7 cellular contexts compared by ENCODE assay signal in genomic region chr19:11091343-11092153, GRCh38. TPM values are rescaled to one million over a fixed set of nuclear protein-coding genes. Genes with fewer than 3 reads are reported as not detected.
DNase-seq lines count a peak whose midpoint lies in the region; TF ChIP-seq lines count a peak whose summit lies in the region.

No MANE protein-coding gene starts in this region.

- POLR2A ChIA-PET in HEK293 (lab: Yijun Ruan, JAX) = interaction anchor here (0.5 to 1.4 kb wide), 3 partner anchors 31 to 56 kb away, joined by 4 to 5 read pairs (median 4); no protein-coding TSS in a partner anchor

- H3K27ac ChIP-seq in HEK293 (ENCODE audit: extremely low read depth, low read depth, low read length) (peak overlapping the region; percentile 92), adipose tissue (ENCODE audit: low read depth, low read length) (peak overlapping the region; percentile 98), left ventricle myocardium inferior (replicated peaks) (peak overlapping the region; percentile 95), rectal smooth muscle tissue (ENCODE audit: low read depth, low read length) (peak overlapping the region; percentile 95)

- CTCF ChIA-PET in HEK293 (lab: Yijun Ruan, JAX) = interaction anchor here (0.6 to 1.5 kb wide), 7 partner anchors 22 to 344 kb away, joined by 3 to 7 read pairs (median 4); partner anchors contain the start of gene PRKCSH

- in situ Hi-C loops in SK-MEL-5 (cut with HindIII; ENCODE audit: low pct_unique_long_range_greater_than_20kb, low sequenced_read_pairs) = no loop called here

- TF ChIP-seq CTCF in HEK293 (tag by site-specific recombination; IDR thresholded peaks at IDR 0.05) (no peak), left ventricle myocardium inferior (IDR thresholded peaks at IDR 0.05; ENCODE audit: borderline replicate concordance) (no peak)

- intact Hi-C loops in left ventricle myocardium inferior (cut with micrococcal nuclease) = no loop called here

- H3K4me3 ChIP-seq in HEK293 (ENCODE audit: low read depth, low read length) = no peak overlapping the region; the same call in 1 of the 2 replicates
- peak overlapping the region; percentile 74 for H3K4me3 ChIP-seq in left ventricle myocardium inferior
- peak overlapping the region; percentile 92 for H3K4me3 ChIP-seq in rectal smooth muscle tissue (ENCODE audit: low read length)

- H3K9ac ChIP-seq in rectal smooth muscle tissue (ENCODE audit: low read length) = peak overlapping the region; percentile 57

- H3K9me3 ChIP-seq in HEK293 (ENCODE audit: control insufficient read depth, insufficient read depth, low read depth, low read length) (no peaks in the 10 kb centered on the region), left ventricle myocardium inferior (replicated peaks) (no peaks in the 10 kb centered on the region)

- peaks cover 10% of the 10 kb centered on the region; the same call in 1 of the 2 replicates for H3K4me1 ChIP-seq in HEK293 (ENCODE audit: control insufficient read depth, insufficient read depth, low read length)
- H3K4me1 ChIP-seq in left ventricle myocardium inferior = peaks cover 84% of the 10 kb centered on the region
- H3K4me1 ChIP-seq in rectal smooth muscle tissue (ENCODE audit: control insufficient read depth, insufficient read depth, low read length) = peaks cover 11% of the 10 kb centered on the region

- DNase-seq in SK-MEL-5 (ENCODE audit: low read depth, low spot score) (peak; percentile 91), left ventricle myocardium inferior (no peak), NCI-H2081 treated with DMSO at 0.1 percent for 48 hours (lab: John Stamatoyannopoulos, UW) (no peak), NCI-H345 treated with DMSO at 0.1 percent for 48 hours (lab: John Stamatoyannopoulos, UW; ENCODE audit: unreplicated experiment) (no peak)

- H3K36me3 ChIP-seq in HEK293 (ENCODE audit: control insufficient read depth in 2 of 2, insufficient read depth in 1 of 2, low read length in 2 of 2) (peaks cover 0 to 4% of the 10 kb centered on the region in 2 experiments; a peak in 1 of 3 replicates), left ventricle myocardium inferior (peaks cover 4% of the 10 kb centered on the region), rectal smooth muscle tissue (ENCODE audit: control insufficient read depth, insufficient read depth, low read length) (no peaks in the 10 kb centered on the region)

- WGBS in adipose tissue, 3 donors = 21 to 43% (median 23%) methylated on average over 15 of the region's 15 CpGs

- no peaks in the 10 kb centered on the region for H3K27me3 ChIP-seq in left ventricle myocardium inferior (ENCODE audit: low read depth)
- no peaks in the 10 kb centered on the region for H3K27me3 ChIP-seq in rectal smooth muscle tissue (ENCODE audit: control insufficient read depth, insufficient read depth, low read length)

TF ChIP-seq in HEK293, 187 proteins besides CTCF, POLR2A, EP300 and RAD21 (continues in another document):
- TF ChIP-seq ZNF76 (tag by site-specific recombination; IDR thresholded peaks at IDR 0.05; ENCODE audit: borderline replicate concordance, low read depth) (peak; percentile 42; the same call in 1 of the 2 replicates), PRDM1 (tag by site-specific recombination; IDR thresholded peaks at IDR 0.05) (peak; percentile 74), MYNN (tag by site-specific recombination; IDR thresholded peaks at IDR 0.05; ENCODE audit: borderline replicate concordance) (no peak), TSHZ1 (tag by site-specific recombination; IDR thresholded peaks at IDR 0.05; ENCODE audit: borderline replicate concordance) (no peak), WT1 (tag by site-specific recombination; IDR thresholded peaks at IDR 0.05) (peak; percentile 88), ZNF114 (tag by site-specific recombination; IDR thresholded peaks at IDR 0.05) (no peak), ZNF449 (tag by site-specific recombination; IDR thresholded peaks at IDR 0.05) (no peak; the same call in 1 of the 2 replicates), KLF1 (tag by site-specific recombination; IDR thresholded peaks at IDR 0.05) (peak; percentile 62), ZNF362 (tag by site-specific recombination; IDR thresholded peaks at IDR 0.05) (no peak), ZNF501 (tag by site-specific recombination; IDR thresholded peaks at IDR 0.05) (0 out of 2 replicates have a peak, but pooled peaks have one; percentile 42), ZNF416 (tag by site-specific recombination; IDR thresholded peaks at IDR 0.05) (no peak), ZNF692 (tag by site-specific recombination; IDR thresholded peaks at IDR 0.05) (peak; percentile 95), ZNF624 (tag by site-specific recombination; IDR thresholded peaks at IDR 0.05) (no peak), ZNF366 (tag by site-specific recombination; conservative IDR thresholded peaks at IDR 0.05) (peak; percentile 86), REPIN1 (tag by site-specific recombination; IDR thresholded peaks at IDR 0.05; ENCODE audit: low read depth) (no peak), ZNF548 (tag by site-specific recombination; IDR thresholded peaks at IDR 0.05) (no peak), IKZF3 (tag by site-specific recombination; IDR thresholded peaks at IDR 0.05) (peak; percentile 86), ZNF629 (tag by site-specific recombination; IDR thresholded peaks at IDR 0.05) (peak; percentile 64), ZNF335 (tag by site-specific recombination; conservative IDR thresholded peaks at IDR 0.05) (peak; percentile 42; the same call in 1 of the 2 replicates)

RNA-seq across cellular contexts. Expression of gene LDLR, which starts 2.3 kb away (rescaled TPM):
- 39.0 and 51.2 TPM in 2 replicates for total RNA-seq in SK-MEL-5 (2014; rRNA removed; shearing (Covaris generic))
- 59.0 and 94.0 TPM in 2 replicates for polyA plus RNA-seq in SK-MEL-5 (2015; cell fraction: cytosol; rRNA removed)
- polyA plus RNA-seq in SK-MEL-5 (2015; cell fraction: nucleus; rRNA removed) = 37.1 and 47.4 TPM in 2 replicates
- polyA plus RNA-seq in adipose tissue = 100 to 1,000 TPM in 1 of 3 donors, 10 to 100 TPM in 2; 17.5 to 247 (median 49.3) TPM
- total RNA-seq in left ventricle myocardium inferior = 8.2 TPM
